In the genomic region with DNA sequence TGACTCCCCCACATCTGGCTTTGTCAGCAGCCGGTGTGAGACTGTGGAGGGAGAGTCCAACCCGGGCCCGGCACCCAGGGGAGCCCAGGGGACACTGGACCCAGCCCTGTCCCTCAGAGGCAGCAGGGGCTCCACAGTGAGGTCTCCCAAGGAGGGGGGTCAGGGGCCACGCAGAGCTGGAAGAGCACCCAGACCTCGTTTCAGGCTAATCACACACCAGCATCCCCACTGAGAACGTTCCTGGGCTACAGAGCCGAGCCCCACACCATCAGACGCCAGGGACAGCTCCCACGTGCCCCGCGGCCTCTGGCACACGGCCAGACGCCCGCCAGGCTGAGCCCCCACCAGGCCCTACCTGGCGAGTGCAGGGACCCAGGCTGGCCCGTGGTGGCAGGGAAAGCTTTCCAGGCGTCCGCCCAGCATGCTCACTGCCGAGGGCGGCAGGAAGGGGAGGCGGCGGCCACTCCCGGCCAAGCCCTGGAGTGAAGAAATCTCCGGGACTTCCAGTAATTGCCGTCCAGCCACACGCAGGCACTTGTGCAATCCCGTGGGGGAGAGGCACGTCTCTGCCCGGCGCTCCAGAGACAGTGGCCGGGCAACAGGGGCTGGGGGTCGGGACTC, we compare ENCODE assay signal across 9 cellular contexts. TPM values are rescaled to one million over a fixed set of nuclear protein-coding genes. Genes with fewer than 3 reads are reported as not detected.
DNase-seq lines count a peak whose midpoint lies in the region; ATAC-seq and TF ChIP-seq lines count a peak whose summit lies in the region.
"Had no signal": no experiment of that assay in that cellular context is flagged by ENCODE, and none has a peak within 500 bp of the region (broad histone marks: within the 10 kb centered on the region; RNA-seq: fewer than 3 reads in every experiment).

No MANE protein-coding gene starts in this region.

- intact Hi-C loops in cardiac septum (cut with DNase I) (loop anchor here (2.0 kb wide), 1 partner anchor 52 kb away; a partner anchor contains a TSS), psoas muscle (cut with DNase I) (no loop called here)

- peaks cover 0 to 12% of the 10 kb centered on the region in 2 donors for H3K36me3 ChIP-seq in psoas muscle (ENCODE audit: insufficient read depth in 1 of 2, low read depth in 1 of 2)

- peak overlapping the region; percentile 52 for H3K4me3 ChIP-seq in psoas muscle

- H3K4me1 ChIP-seq in psoas muscle = peaks cover 33% of the 10 kb centered on the region

- H3K27ac Mint-ChIP-seq in T-helper 17 cell = no peak overlapping the region

- H3K4me1 Mint-ChIP-seq in T-helper 17 cell = no peaks in the 10 kb centered on the region

- TF ChIP-seq CTCF in psoas muscle (IDR thresholded peaks at IDR 0.05) = no peak

- ATAC-seq in psoas muscle = peak; percentile 74 to 83 (median 76)
- ATAC-seq in HG03175 (IDR thresholded peaks at IDR 0.05; ENCODE audit: unreplicated experiment) = no peak
- ATAC-seq in T-helper 17 cell = no peak

- WGBS in adipose tissue, 3 donors = 6 to 45% (median 16%) methylated on average over 30 to 32 of the region's 32 CpGs
- 19 to 31% (median 21%) methylated on average over 32 of the region's 32 CpGs for WGBS in psoas muscle, 3 donors

- H3K4me3 Mint-ChIP-seq in T-helper 17 cell = no peak overlapping the region
- H3K4me3 Mint-ChIP-seq: activated T-cell treated with anti-CD3 and anti-CD28 coated beads, Interleukin-2, amount 50 U/mL, for 4 hours had no signal

- H3K36me3 Mint-ChIP-seq in T-helper 17 cell (ENCODE audit: low read depth) = no peaks in the 10 kb centered on the region

- H3K27ac ChIP-seq in adipose tissue (ENCODE audit: low read depth, low read length) (peak overlapping the region; percentile 97), psoas muscle (peak overlapping the region; percentile 85)

- no peaks in the 10 kb centered on the region for H3K9me3 ChIP-seq in psoas muscle
- H3K9me3 ChIP-seq in T-helper 17 cell (ENCODE audit: control insufficient read depth, low read length, poor library complexity, severe bottlenecking) = no peaks in the 10 kb centered on the region

- H3K27me3 Mint-ChIP-seq in T-helper 17 cell = no peaks in the 10 kb centered on the region

- in situ Hi-C loops in ACHN (cut with HindIII; ENCODE audit: low pct_ligation_motif_present, low pct_unique_long_range_greater_than_20kb, low sequenced_read_pairs) = no loop called here

- no peaks in the 10 kb centered on the region for H3K27me3 ChIP-seq in psoas muscle (ENCODE audit: insufficient read depth in 3 of 3, low read length in 2 of 3)

- DNase-seq in GM03348 (ENCODE audit: low spot score) = peak; percentile 97
- DNase-seq in cardiac septum (ENCODE audit: low spot score) = peak; percentile 96
- peak; percentile 95 to 96 for DNase-seq in psoas muscle
- no peak for DNase-seq in T-helper 17 cell
- no peak for DNase-seq in ACHN
- no peak for DNase-seq in stimulated activated CD4-positive, alpha-beta T cell treated with anti-CD3 and anti-CD28 coated beads, Interleukin-1b, Interleukin-23, amount 100 ng/mL, for 48 hours
- DNase-seq: activated T-cell treated with anti-CD3 and anti-CD28 coated beads, Interleukin-2, amount 50 U/mL, for 4 hours had no signal

RNA-seq across cellular contexts. Expression of a gene that starts 19.2 kb away (rescaled TPM):
- polyA plus RNA-seq in adipose tissue (100 to 1,000 TPM in 1 of 3 donors, 10 to 100 TPM in 2; 22.0 to 155 (median 53.1) TPM), psoas muscle (10 to 100 TPM; 18.5 to 47.2 (median 20.2) TPM)
- total RNA-seq in cardiac septum (37.3 TPM), psoas muscle (100 to 1,000 TPM in 1 of 4 donors, 10 to 100 TPM in 3; 20.9 to 138 (median 76.9) TPM), T-helper 17 cell (100 to 1,000 TPM in 1 of 2 donors, 10 to 100 TPM in 1; 85.4 to 106 TPM)

RNA-seq across cellular contexts. Expression of a gene that starts 50.7 kb away (rescaled TPM):
- polyA plus RNA-seq in adipose tissue (10 to 100 TPM; 24.5 to 42.9 (median 39.4) TPM), psoas muscle (100 to 1,000 TPM in 1 of 3 donors, 10 to 100 TPM in 2; 64.9 to 133 (median 83.4) TPM)
- total RNA-seq in cardiac septum (49.7 TPM), psoas muscle (10 to 100 TPM; 83.5 to 95.0 (median 88.3) TPM), T-helper 17 cell (10 to 100 TPM; 70.0 to 70.4 TPM)

RNA-seq across cellular contexts. Expression of a gene that starts 51.0 kb away (rescaled TPM):
- polyA plus RNA-seq in adipose tissue (1,000 to 10,000 TPM in 2 of 3 donors, 100 to 1,000 TPM in 1; 205 to 2,242 (median 1,517) TPM), psoas muscle (100 to 1,000 TPM; 490 to 762 (median 618) TPM)
- total RNA-seq in cardiac septum (243 TPM), psoas muscle (100 to 1,000 TPM; 279 to 560 (median 304) TPM), T-helper 17 cell (100 to 1,000 TPM; 184 to 187 TPM)

RNA-seq across cellular contexts. Expression of a gene that starts 59.7 kb away (rescaled TPM):
- 100 to 1,000 TPM in 2 of 3 donors, 10 to 100 TPM in 1; 86.3 to 393 (median 226) TPM for polyA plus RNA-seq in adipose tissue
- 125 TPM for total RNA-seq in cardiac septum
- 100 to 1,000 TPM; 133 to 147 (median 143) TPM for total RNA-seq in psoas muscle
- 100 to 1,000 TPM; 170 to 243 (median 217) TPM for polyA plus RNA-seq in psoas muscle
- total RNA-seq in T-helper 17 cell = 10 to 100 TPM; 63.8 to 81.4 TPM

Comparison
In these comparisons a context has a peak if more than half of its experiments do, and no peak if none do; other contexts are left out.
1. DNase-seq: peak in GM03348 (single experiment), cardiac septum (single experiment) and psoas muscle (2 of 2); none in T-helper 17 cell (0 of 3), ACHN (single experiment) and stimulated activated CD4-positive, alpha-beta T cell treated with anti-CD3 and anti-CD28 coated beads, Interleukin-1b, Interleukin-23, amount 100 ng/mL, for 48 hours (single experiment).
2. ATAC-seq: peak in psoas muscle (4 of 4); none in HG03175 (single experiment) and T-helper 17 cell (single experiment).